17 cellular contexts compared by ENCODE assay signal in the genomic region with DNA sequence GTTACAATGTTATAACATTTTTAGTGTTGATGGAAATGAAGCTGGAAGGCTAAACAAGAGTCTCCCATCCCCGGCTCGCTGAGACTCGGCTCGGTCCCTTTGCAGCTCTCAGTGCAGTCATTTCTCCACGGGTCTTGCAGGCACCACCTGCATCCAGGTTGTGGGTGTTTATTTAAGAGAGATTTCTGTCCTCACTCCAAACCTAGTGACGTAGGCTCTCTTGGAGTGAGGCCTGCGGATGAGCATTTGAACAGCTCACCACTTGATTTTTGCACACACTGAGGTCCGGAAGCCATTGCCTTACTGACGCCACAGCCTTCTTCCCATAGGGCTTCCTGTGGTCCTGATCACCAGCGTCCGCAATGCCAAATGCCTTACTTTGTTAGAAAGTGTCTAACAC.
"Had no signal": no experiment of that assay in that cellular context is flagged by ENCODE, and none has a peak within 500 bp of the region (broad histone marks: within the 10 kb centered on the region; RNA-seq: fewer than 3 reads in every experiment).

No MANE protein-coding gene starts in this region.

- ATAC-seq: psoas muscle, upper lobe of right lung had no signal

- H3K9me3 ChIP-seq: psoas muscle, sigmoid colon, upper lobe of right lung had no signal

- H3K27me3 ChIP-seq: sigmoid colon, upper lobe of right lung had no signal

- H3K4me3 ChIP-seq: psoas muscle, sigmoid colon, upper lobe of right lung had no signal

- H3K4me1 ChIP-seq: psoas muscle, upper lobe of right lung had no signal

- FAIRE-seq: bronchial epithelial cell, colon had no signal

- H3K27ac ChIP-seq: psoas muscle, upper lobe of right lung, VCaP had no signal

- DNase-seq: activated CD4-positive, alpha-beta memory T cell treated with anti-CD3 and anti-CD28 coated beads, Interleukin-2, amount 10 ng/mL, durations not matched to agents 7 days and 5 days; activated gamma-delta T cell treated with Interleukin-2 at 50 U/mL for 16 hours; activated naive CD8-positive, alpha-beta T cell treated with anti-CD3 and anti-CD28 coated beads for 36 hours; activated T-cell treated with anti-CD3 and anti-CD28 coated beads, Interleukin-2, amount 50 U/mL, for 48 hours; anterior cingulate cortex; effector CD8-positive, alpha-beta T cell; midbrain; nucleus accumbens; psoas muscle; sigmoid colon; stimulated activated CD4-positive, alpha-beta T cell treated with anti-CD3 and anti-CD28 coated beads, Interleukin-2, amount 100 ng/mL, for 24 hours; stimulated activated naive CD4-positive, alpha-beta T cell; T-helper 1 cell; upper lobe of right lung had no signal
